23 cellular contexts compared by ENCODE assay signal in the genomic region with DNA sequence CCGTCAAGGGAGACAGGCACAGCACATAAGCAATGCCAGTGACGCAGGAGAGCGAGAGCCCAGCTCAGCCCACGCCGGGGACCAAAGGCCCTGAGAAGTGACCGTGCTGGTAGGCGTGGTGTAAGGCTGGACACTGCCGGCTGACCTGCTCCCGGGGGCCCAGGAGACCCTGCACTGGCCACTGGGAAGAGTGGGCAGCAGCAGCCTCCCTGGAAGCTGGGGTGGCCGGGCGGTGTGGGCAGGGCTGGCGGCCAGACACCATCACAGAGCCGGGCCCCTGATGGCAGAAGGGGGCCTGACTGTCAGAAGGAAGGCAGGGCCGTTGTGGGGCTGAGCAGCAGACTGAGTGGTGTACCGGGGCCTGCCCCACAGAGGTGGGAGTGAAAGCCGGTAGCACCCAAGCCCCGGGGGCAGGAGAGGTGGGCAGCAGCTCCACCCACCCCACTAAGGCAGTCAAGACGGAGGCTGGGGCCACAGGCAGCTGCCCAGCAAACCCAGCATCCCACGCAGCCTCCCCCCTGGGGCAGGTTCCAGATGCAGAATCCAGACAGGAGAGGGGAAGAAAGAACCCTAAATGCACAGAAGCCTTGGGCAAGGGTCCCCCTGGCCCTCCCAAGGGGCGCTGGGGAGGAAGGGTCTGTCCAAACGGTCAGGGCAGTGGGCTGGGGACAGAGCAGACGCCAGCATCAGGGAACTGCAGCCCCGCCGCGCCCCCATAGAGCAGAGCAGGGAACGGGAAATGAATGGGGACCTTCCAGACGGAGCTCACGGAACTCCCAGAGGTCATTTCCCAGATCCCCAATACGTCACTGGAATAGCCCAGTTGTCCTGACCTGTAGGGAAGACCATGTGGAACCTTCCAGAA.
DNase-seq lines count a peak whose midpoint lies in the region; ATAC-seq and TF ChIP-seq lines count a peak whose summit lies in the region.
"Had no signal": no experiment of that assay in that cellular context is flagged by ENCODE, and none has a peak within 500 bp of the region (broad histone marks: within the 10 kb centered on the region; RNA-seq: fewer than 3 reads in every experiment).

No MANE protein-coding gene starts in this region.

- TF ChIP-seq CTCF in heart left ventricle (IDR thresholded peaks at IDR 0.05) (no peak), right atrium auricular region (IDR thresholded peaks at IDR 0.05) (no peak), glutamatergic neuron (IDR thresholded peaks at IDR 0.05; ENCODE audit: partially characterized antibody, unreplicated experiment) (no peak), neural crest cell (conservative IDR thresholded peaks at IDR 0.05) (no peak)

- H3K27me3 Mint-ChIP-seq in glutamatergic neuron (ENCODE audit: unreplicated experiment) (peaks cover 10% of the 10 kb centered on the region), neural crest cell (ENCODE audit: low read depth) (peaks cover 26% of the 10 kb centered on the region)
- no peaks in the 10 kb centered on the region for H3K27me3 Mint-ChIP-seq in activated T-helper 1 cell treated with anti-CD3 and anti-CD28 coated beads, Interleukin-12 subunit alpha, Interleukin-12 subunit beta, Interleukin-2, Interleukin-4 antibody, amounts not matched to agents 30 ng/mL and 10 ng/mL and 1 ng/mL, durations not matched to agents 14 hours and 24 hours and 36 hours (ENCODE audit: insufficient read depth)
- H3K27me3 Mint-ChIP-seq: CD4-positive, alpha-beta T cell had no signal

- H3K27ac Mint-ChIP-seq in glutamatergic neuron (ENCODE audit: unreplicated experiment) (peak overlapping the region; percentile 62), neural crest cell (ENCODE audit: unreplicated experiment) (peak overlapping the region; percentile 27)
- no peak overlapping the region for H3K27ac Mint-ChIP-seq in activated T-helper 1 cell treated with anti-CD3 and anti-CD28 coated beads, Interleukin-12 subunit alpha, Interleukin-12 subunit beta, Interleukin-2, Interleukin-4 antibody, amounts not matched to agents 30 ng/mL and 10 ng/mL and 1 ng/mL, durations not matched to agents 14 hours and 24 hours and 36 hours
- H3K27ac Mint-ChIP-seq: CD4-positive, alpha-beta T cell had no signal

- H3K4me1 ChIP-seq in heart left ventricle (no peaks in the 10 kb centered on the region), right atrium auricular region (no peaks in the 10 kb centered on the region), aorta (ENCODE audit: control insufficient read depth in 1 of 2, insufficient read depth in 2 of 2, low read length in 2 of 2) (no peaks in the 10 kb centered on the region)
- H3K4me1 ChIP-seq: A549 had no signal

- TF ChIP-seq POLR2A in heart left ventricle (IDR thresholded peaks at IDR 0.05): no peak

- no peaks in the 10 kb centered on the region for H3K36me3 ChIP-seq in heart left ventricle
- no peaks in the 10 kb centered on the region for H3K36me3 ChIP-seq in right atrium auricular region
- no peaks in the 10 kb centered on the region for H3K36me3 ChIP-seq in aorta (ENCODE audit: control insufficient read depth in 1 of 2, insufficient read depth in 2 of 2, low read length in 1 of 2)

- peaks cover 15% of the 10 kb centered on the region for H3K36me3 Mint-ChIP-seq in glutamatergic neuron (ENCODE audit: unreplicated experiment)
- no peaks in the 10 kb centered on the region for H3K36me3 Mint-ChIP-seq in neural crest cell (ENCODE audit: low read depth)
- no peaks in the 10 kb centered on the region for H3K36me3 Mint-ChIP-seq in activated T-helper 1 cell treated with anti-CD3 and anti-CD28 coated beads, Interleukin-12 subunit alpha, Interleukin-12 subunit beta, Interleukin-2, Interleukin-4 antibody, amounts not matched to agents 30 ng/mL and 10 ng/mL and 1 ng/mL, durations not matched to agents 14 hours and 24 hours and 36 hours (ENCODE audit: low read depth)

- H3K9me3 ChIP-seq in heart left ventricle (no peaks in the 10 kb centered on the region), right atrium auricular region (no peaks in the 10 kb centered on the region), aorta (ENCODE audit: control insufficient read depth, low read length) (no peaks in the 10 kb centered on the region)
- H3K9me3 ChIP-seq: A549; BLaER1 treated with 17β-estradiol and CSF1 and Interleukin-3, amounts not matched to agents 10 nM and 100 nM had no signal

- H3K4me3 Mint-ChIP-seq in glutamatergic neuron (ENCODE audit: unreplicated experiment): no peak overlapping the region
- no peak overlapping the region for H3K4me3 Mint-ChIP-seq in neural crest cell
- H3K4me3 Mint-ChIP-seq in activated T-helper 1 cell treated with anti-CD3 and anti-CD28 coated beads, Interleukin-12 subunit alpha, Interleukin-12 subunit beta, Interleukin-2, Interleukin-4 antibody, amounts not matched to agents 30 ng/mL and 10 ng/mL and 1 ng/mL, durations not matched to agents 14 hours and 24 hours and 36 hours: no peak overlapping the region
- H3K4me3 Mint-ChIP-seq: CD4-positive, alpha-beta T cell had no signal

- ATAC-seq in heart left ventricle (peak in 1 of 4 donors; percentile 11), aorta (ENCODE audit: low FRiP score) (no peak)
- ATAC-seq: A549, PC-3 had no signal

- no peak overlapping the region for H3K4me3 ChIP-seq in heart left ventricle
- H3K4me3 ChIP-seq in right atrium auricular region: no peak overlapping the region
- no peak overlapping the region for H3K4me3 ChIP-seq in aorta (ENCODE audit: low read length in 2 of 2)
- H3K4me3 ChIP-seq: A549; BLaER1 treated with 17β-estradiol and CSF1 and Interleukin-3, amounts not matched to agents 10 nM and 100 nM; GM23248 had no signal

- peaks cover 25% of the 10 kb centered on the region for H3K9me3 Mint-ChIP-seq in glutamatergic neuron (ENCODE audit: unreplicated experiment)
- H3K9me3 Mint-ChIP-seq in neural crest cell: no peaks in the 10 kb centered on the region
- H3K9me3 Mint-ChIP-seq in activated T-helper 1 cell treated with anti-CD3 and anti-CD28 coated beads, Interleukin-12 subunit alpha, Interleukin-12 subunit beta, Interleukin-2, Interleukin-4 antibody, amounts not matched to agents 30 ng/mL and 10 ng/mL and 1 ng/mL, durations not matched to agents 14 hours and 24 hours and 36 hours: no peaks in the 10 kb centered on the region
- H3K9me3 Mint-ChIP-seq: CD4-positive, alpha-beta T cell had no signal

- H3K27ac ChIP-seq in heart left ventricle: no peak overlapping the region
- H3K27ac ChIP-seq in right atrium auricular region: no peak overlapping the region
- H3K27ac ChIP-seq in aorta (ENCODE audit: low read depth in 1 of 2, low read length in 2 of 2): no peak overlapping the region
- H3K27ac ChIP-seq: A549; BLaER1 treated with 17β-estradiol and CSF1 and Interleukin-3, amounts not matched to agents 10 nM and 100 nM; GM23248 had no signal

- 80 to 87% (median 81%) methylated on average over 22 to 29 of the region's 29 CpGs for WGBS in heart left ventricle, 4 donors
- WGBS in aorta, 2 donors: 76% methylated on average over 29 of the region's 29 CpGs

- DNase-seq in heart left ventricle: peak in 3 of 5 donors; percentile 15 to 51 (median 17)
- DNase-seq in right atrium auricular region (ENCODE audit: low spot score): no peak
- no peak for DNase-seq in glutamatergic neuron
- DNase-seq in neural crest cell (ENCODE audit: low read depth, low spot score): no peak
- DNase-seq in aorta: peak; percentile 21 to 67
- no peak for DNase-seq in activated T-helper 1 cell treated with anti-CD3 and anti-CD28 coated beads, Interleukin-12 subunit alpha, Interleukin-12 subunit beta, Interleukin-2, Interleukin-4 antibody, amounts not matched to agents 30 ng/mL and 10 ng/mL and 1 ng/mL, durations not matched to agents 14 hours and 24 hours and 36 hours (ENCODE audit: low spot score)
- no peak for DNase-seq in NCI-H446 (lab: John Stamatoyannopoulos, UW)
- DNase-seq: AML-193; CD4-positive, alpha-beta T cell; GM23248; H7; IMR-90; KG1; MM.1S; NCI-H2029; NCI-H446 treated with DMSO at 0.1 percent for 48 hours; NCI-H526; NCI-H82; NK-92 treated with Interleukin-12 subunit alpha and Interleukin-12 subunit beta, amount 100 ng/mL, for 24 hours; PC-3; SHP77 had no signal

- H3K27me3 ChIP-seq in heart left ventricle (peaks cover 0 to 9% (median 0%) of the 10 kb centered on the region in 9 donors), right atrium auricular region (no peaks in the 10 kb centered on the region), aorta (ENCODE audit: control insufficient read depth in 1 of 2, insufficient read depth in 2 of 2, low read length in 1 of 2) (no peaks in the 10 kb centered on the region)
- H3K27me3 ChIP-seq: BLaER1 treated with 17β-estradiol and CSF1 and Interleukin-3, amounts not matched to agents 10 nM and 100 nM had no signal

- H3K4me1 Mint-ChIP-seq in glutamatergic neuron (ENCODE audit: low read depth, unreplicated experiment) (no peaks in the 10 kb centered on the region), neural crest cell (no peaks in the 10 kb centered on the region)
- no peaks in the 10 kb centered on the region for H3K4me1 Mint-ChIP-seq in activated T-helper 1 cell treated with anti-CD3 and anti-CD28 coated beads, Interleukin-12 subunit alpha, Interleukin-12 subunit beta, Interleukin-2, Interleukin-4 antibody, amounts not matched to agents 30 ng/mL and 10 ng/mL and 1 ng/mL, durations not matched to agents 14 hours and 24 hours and 36 hours (ENCODE audit: low read depth)

- intact Hi-C loops in heart left ventricle (cut with DNase I): no loop called here
- intact Hi-C loops in aorta (cut with DNase I): no loop called here
- intact Hi-C loops in activated T-helper 1 cell treated with anti-CD3 and anti-CD28 coated beads, Interleukin-12 subunit alpha, Interleukin-12 subunit beta, Interleukin-2, Interleukin-4 antibody, amounts not matched to agents 30 ng/mL and 10 ng/mL and 1 ng/mL, durations not matched to agents 14 hours and 24 hours and 36 hours (cut with micrococcal nuclease): no loop called here

Comparison
In these comparisons a context has a peak if more than half of its experiments do, and no peak if none do; other contexts are left out.
1. DNase-seq: peak in heart left ventricle (3 of 5) and aorta (2 of 2); none in right atrium auricular region (single experiment), glutamatergic neuron (single experiment), neural crest cell (single experiment), activated T-helper 1 cell treated with anti-CD3 and anti-CD28 coated beads, Interleukin-12 subunit alpha, Interleukin-12 subunit beta, Interleukin-2, Interleukin-4 antibody, amounts not matched to agents 30 ng/mL and 10 ng/mL and 1 ng/mL, durations not matched to agents 14 hours and 24 hours and 36 hours (single experiment) and NCI-H446 (0 of 2).